Comparison of ENCODE assay signal across 24 cellular contexts in the genomic region with DNA sequence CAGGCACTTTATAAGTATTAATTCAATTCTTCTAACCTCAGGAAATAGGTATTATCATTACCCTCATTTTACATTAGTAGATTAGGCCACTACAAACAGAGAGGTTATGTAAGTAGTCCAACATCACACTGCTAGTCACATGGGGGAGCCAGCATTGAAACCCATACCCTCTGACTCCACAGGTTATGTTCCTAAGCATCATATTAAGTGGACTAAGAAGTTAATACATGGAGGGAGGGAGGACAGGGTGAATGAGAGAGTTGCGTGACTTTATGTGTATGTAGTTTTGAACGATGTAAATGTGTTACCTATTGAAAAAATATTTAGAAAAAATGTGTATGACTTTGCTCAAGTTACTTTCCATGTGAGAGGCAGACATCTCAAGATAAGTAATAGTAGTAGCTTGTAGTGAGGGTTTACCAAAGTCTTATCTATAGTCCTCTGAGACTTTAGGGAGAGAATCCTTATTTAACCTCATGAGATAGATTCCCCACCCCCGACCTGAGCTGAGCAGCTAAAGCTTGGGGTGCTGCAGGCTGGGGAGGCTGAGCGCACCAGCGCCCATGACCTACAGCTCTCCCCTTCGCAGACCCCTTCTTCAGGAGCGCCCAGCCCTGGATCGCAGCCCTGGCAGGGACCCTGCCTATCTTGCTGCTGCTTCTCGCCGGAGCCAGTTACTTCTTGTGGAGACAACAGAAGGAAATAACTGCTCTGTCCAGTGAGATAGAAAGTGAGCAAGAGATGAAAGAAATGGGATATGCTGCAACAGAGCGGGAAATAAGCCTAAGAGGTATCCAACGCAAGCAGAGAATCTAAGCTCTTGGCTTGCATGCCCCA.
"Had no signal": no experiment of that assay in that cellular context is flagged by ENCODE, and none has a peak within 500 bp of the region (broad histone marks: within the 10 kb centered on the region; RNA-seq: fewer than 3 reads in every experiment).

No MANE protein-coding gene starts in this region.

- H3K36me3 Mint-ChIP-seq: brain had no signal

- H3K9me3 ChIP-seq: ascending aorta, esophagus muscularis mucosa, heart left ventricle, stomach, suprapubic skin, tibial artery, upper lobe of right lung had no signal

- H3K4me1 ChIP-seq: ascending aorta, foreskin keratinocyte, stomach, tibial artery had no signal

- H3K9me3 Mint-ChIP-seq: activated CD4-positive, alpha-beta memory T cell treated with anti-CD3 and anti-CD28 coated beads for 36 hours; activated CD4-positive, alpha-beta T cell treated with anti-CD3 and anti-CD28 coated beads, Interleukin-2, amount 10 ng/mL, durations not matched to agents 24 days and 14 days; brain; memory B cell; nephron had no signal

- H3K27ac Mint-ChIP-seq: activated CD4-positive, alpha-beta T cell treated with anti-CD3 and anti-CD28 coated beads, Interleukin-2, amount 10 ng/mL, durations not matched to agents 24 days and 14 days; brain; nephron had no signal

- ATAC-seq: foreskin keratinocyte, heart left ventricle, SK-N-SH treated with all-trans-retinoic acid at 6 μM for 48 hours, upper lobe of right lung had no signal

- H3K4me3 Mint-ChIP-seq: activated CD4-positive, alpha-beta memory T cell treated with anti-CD3 and anti-CD28 coated beads for 36 hours; activated CD4-positive, alpha-beta T cell treated with anti-CD3 and anti-CD28 coated beads, Interleukin-2, amount 10 ng/mL, durations not matched to agents 24 days and 14 days; brain; memory B cell; nephron had no signal

- H3K27me3 Mint-ChIP-seq: activated CD4-positive, alpha-beta memory T cell treated with anti-CD3 and anti-CD28 coated beads for 36 hours; activated CD4-positive, alpha-beta T cell treated with anti-CD3 and anti-CD28 coated beads, Interleukin-2, amount 10 ng/mL, durations not matched to agents 24 days and 14 days; memory B cell had no signal

- H3K4me3 ChIP-seq: ascending aorta, cardiac muscle cell, esophagus muscularis mucosa, heart left ventricle, stomach, suprapubic skin, tibial artery, upper lobe of right lung had no signal

- DNase-seq: activated CD4-positive, alpha-beta memory T cell treated with anti-CD3 and anti-CD28 coated beads for 36 hours; activated CD4-positive, alpha-beta T cell treated with anti-CD3 and anti-CD28 coated beads, Interleukin-2, amount 10 ng/mL, durations not matched to agents 24 days and 14 days; activated CD4-positive, CD25-positive, alpha-beta regulatory T cell treated with anti-CD3 and anti-CD28 coated beads, Interleukin-2, amount 50 U/mL, for 72 hours; activated effector memory CD4-positive, alpha-beta T cell treated with anti-CD3 and anti-CD28 coated beads, Interleukin-2, amount 50 U/mL, for 16 hours; activated naive CD4-positive, alpha-beta T cell treated with anti-CD3 and anti-CD28 coated beads, Interleukin-2, amount 50 U/mL, for 16 hours; foreskin keratinocyte; heart left ventricle; hypothalamus; midbrain; posterior cingulate gyrus; right cardiac atrium; stimulated activated CD4-positive, alpha-beta T cell treated with anti-CD3 and anti-CD28 coated beads, Interleukin-2, amount 100 ng/mL, for 48 hours; stomach; T-helper 2 cell; tibial artery; upper lobe of right lung had no signal

- H3K4me1 Mint-ChIP-seq: brain, nephron had no signal

- H3K27ac ChIP-seq: ascending aorta, cardiac muscle cell, esophagus muscularis mucosa, foreskin keratinocyte, heart left ventricle, stomach, suprapubic skin, tibial artery, upper lobe of right lung had no signal

- H3K27me3 ChIP-seq: ascending aorta, cardiac muscle cell, esophagus muscularis mucosa, foreskin keratinocyte, heart left ventricle, stomach, suprapubic skin, tibial artery, upper lobe of right lung had no signal

- H3K36me3 ChIP-seq: cardiac muscle cell had no signal
